1 cellular context compared by ENCODE assay signal in the genomic region with DNA sequence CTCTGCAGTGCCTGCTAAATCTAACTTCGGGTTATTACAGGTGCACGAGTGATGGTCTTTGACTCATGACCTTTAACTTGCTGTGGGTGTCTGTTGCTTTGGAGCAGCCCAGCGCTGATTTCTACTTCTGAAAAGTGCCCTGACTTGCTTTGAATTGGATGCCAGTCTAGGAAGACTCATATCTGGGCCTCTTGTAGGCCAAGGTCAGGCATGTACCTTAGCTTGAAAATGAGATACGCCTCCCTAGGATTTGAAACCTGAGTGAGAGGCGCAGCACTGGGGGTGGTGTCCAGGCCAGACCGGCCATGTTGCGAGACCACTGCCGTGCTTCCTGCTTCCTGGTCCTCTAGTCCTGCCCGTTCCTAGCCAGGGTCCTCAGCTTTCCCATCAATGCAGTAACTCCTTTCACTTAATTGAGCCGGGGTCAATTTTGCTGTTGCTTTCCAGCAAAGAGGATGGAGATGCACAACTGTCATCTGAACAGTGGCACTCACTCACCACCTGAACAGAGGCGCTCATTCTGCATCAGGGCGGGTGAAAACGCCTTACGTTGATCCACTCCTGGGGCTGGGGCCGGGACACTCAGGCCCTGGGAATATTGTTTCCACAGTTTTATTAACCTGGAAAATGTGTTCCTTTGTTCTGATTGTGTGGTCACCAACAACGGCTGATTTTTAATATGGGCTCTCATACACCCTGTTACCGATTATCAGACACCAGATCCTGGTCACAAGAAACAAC.
TF ChIP-seq lines count a peak whose summit lies in the region.

No MANE protein-coding gene starts in this region.

TF ChIP-seq in IMR-90, 13 proteins besides CTCF, POLR2A, EP300 and RAD21:
- TF ChIP-seq CEBPB (IDR thresholded peaks at IDR 0.05; ENCODE audit: low read depth, low read length) (no peak), RCOR1 (IDR thresholded peaks at IDR 0.05; ENCODE audit: insufficient replicate concordance, low read length) (no peak), RFX5 (IDR thresholded peaks at IDR 0.05; ENCODE audit: low read depth, low read length) (no peak), MXI1 (IDR thresholded peaks at IDR 0.05; ENCODE audit: borderline replicate concordance, low read depth, low read length) (no peak), MAZ (IDR thresholded peaks at IDR 0.05; ENCODE audit: borderline replicate concordance, low read depth, low read length) (no peak), SMC3 (IDR thresholded peaks at IDR 0.05; ENCODE audit: low read depth, low read length) (no peak), FOS (IDR thresholded peaks at IDR 0.05; ENCODE audit: low read depth, low read length) (no peak), CHD1 (IDR thresholded peaks at IDR 0.05; ENCODE audit: low read depth, low read length) (no peak), MAFK (IDR thresholded peaks at IDR 0.05; ENCODE audit: low read depth, low read length) (no peak)
- TF ChIP-seq, protein P1, sequence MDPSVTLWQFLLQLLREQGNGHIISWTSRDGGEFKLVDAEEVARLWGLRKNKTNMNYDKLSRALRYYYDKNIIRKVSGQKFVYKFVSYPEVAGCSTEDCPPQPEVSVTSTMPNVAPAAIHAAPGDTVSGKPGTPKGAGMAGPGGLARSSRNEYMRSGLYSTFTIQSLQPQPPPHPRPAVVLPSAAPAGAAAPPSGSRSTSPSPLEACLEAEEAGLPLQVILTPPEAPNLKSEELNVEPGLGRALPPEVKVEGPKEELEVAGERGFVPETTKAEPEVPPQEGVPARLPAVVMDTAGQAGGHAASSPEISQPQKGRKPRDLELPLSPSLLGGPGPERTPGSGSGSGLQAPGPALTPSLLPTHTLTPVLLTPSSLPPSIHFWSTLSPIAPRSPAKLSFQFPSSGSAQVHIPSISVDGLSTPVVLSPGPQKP (IDR thresholded peaks at IDR 0.05; ENCODE audit: borderline replicate concordance, low read depth, low read length): no peak
- TF ChIP-seq, protein P2, sequence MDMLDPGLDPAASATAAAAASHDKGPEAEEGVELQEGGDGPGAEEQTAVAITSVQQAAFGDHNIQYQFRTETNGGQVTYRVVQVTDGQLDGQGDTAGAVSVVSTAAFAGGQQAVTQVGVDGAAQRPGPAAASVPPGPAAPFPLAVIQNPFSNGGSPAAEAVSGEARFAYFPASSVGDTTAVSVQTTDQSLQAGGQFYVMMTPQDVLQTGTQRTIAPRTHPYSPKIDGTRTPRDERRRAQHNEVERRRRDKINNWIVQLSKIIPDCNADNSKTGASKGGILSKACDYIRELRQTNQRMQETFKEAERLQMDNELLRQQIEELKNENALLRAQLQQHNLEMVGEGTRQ (IDR thresholded peaks at IDR 0.05; ENCODE audit: low read depth, low read length): no peak
